1 cellular context compared by ENCODE assay signal in genomic region chr5:172481011-172481410, GRCh38.
TF ChIP-seq lines count a peak whose summit lies in the region.

No MANE protein-coding gene starts in this region.

TF ChIP-seq in HepG2, 621 proteins besides CTCF, POLR2A, EP300 and RAD21 (continued from another document):
- TF ChIP-seq ZFX (CRISPR knock-in tag; IDR thresholded peaks at IDR 0.05; ENCODE audit: low read depth) (peak; percentile 40; the same call in 1 of the 2 replicates), PHF8 (CRISPR knock-in tag; IDR thresholded peaks at IDR 0.05) (no peak), KMT2A (CRISPR knock-in tag; IDR thresholded peaks at IDR 0.05) (no peak), POLR2AphosphoS5 (IDR thresholded peaks at IDR 0.05; ENCODE audit: low read depth, low read length) (no peak), ZBTB20 (CRISPR knock-in tag; IDR thresholded peaks at IDR 0.05; ENCODE audit: borderline replicate concordance, low read depth) (no peak), ZSCAN20 (CRISPR knock-in tag; IDR thresholded peaks at IDR 0.05; ENCODE audit: borderline replicate concordance) (no peak), ZC3H4 (CRISPR knock-in tag; IDR thresholded peaks at IDR 0.05; ENCODE audit: borderline replicate concordance) (no peak), TP53 (CRISPR knock-in tag; conservative IDR thresholded peaks at IDR 0.05) (no peak), EHMT2 (IDR thresholded peaks at IDR 0.05; ENCODE audit: borderline replicate concordance, low read depth, low read length) (no peak), FOXM1 (CRISPR knock-in tag; IDR thresholded peaks at IDR 0.05) (no peak), HNF4A (CRISPR knock-in tag; IDR thresholded peaks at IDR 0.05) (peak; percentile 34; the same call in 1 of the 2 replicates), ZNF747 (CRISPR knock-in tag; IDR thresholded peaks at IDR 0.05; ENCODE audit: borderline replicate concordance) (no peak), TBX3 (IDR thresholded peaks at IDR 0.05; ENCODE audit: borderline replicate concordance) (no peak), ZNF572 (CRISPR knock-in tag; IDR thresholded peaks at IDR 0.05) (no peak), ZNF891 (CRISPR knock-in tag; IDR thresholded peaks at IDR 0.05) (no peak), RBM22 (optimal IDR thresholded peaks at IDR 0.05; ENCODE audit: low read length) (no peak), FLYWCH1 (CRISPR knock-in tag; IDR thresholded peaks at IDR 0.05) (no peak), ESRRA (CRISPR knock-in tag; IDR thresholded peaks at IDR 0.05; ENCODE audit: low read depth) (0 out of 2 replicates have a peak, but pooled peaks have one; percentile 13), JUN (CRISPR knock-in tag; IDR thresholded peaks at IDR 0.05) (no peak), SMAD3 (CRISPR knock-in tag; IDR thresholded peaks at IDR 0.05) (no peak), ZBTB46 (CRISPR knock-in tag; IDR thresholded peaks at IDR 0.05; ENCODE audit: borderline replicate concordance) (no peak), SUZ12 (IDR thresholded peaks at IDR 0.05; ENCODE audit: low read depth, low read length) (no peak), ZBTB7B (CRISPR knock-in tag; IDR thresholded peaks at IDR 0.05) (no peak)
- TF ChIP-seq, protein P1, sequence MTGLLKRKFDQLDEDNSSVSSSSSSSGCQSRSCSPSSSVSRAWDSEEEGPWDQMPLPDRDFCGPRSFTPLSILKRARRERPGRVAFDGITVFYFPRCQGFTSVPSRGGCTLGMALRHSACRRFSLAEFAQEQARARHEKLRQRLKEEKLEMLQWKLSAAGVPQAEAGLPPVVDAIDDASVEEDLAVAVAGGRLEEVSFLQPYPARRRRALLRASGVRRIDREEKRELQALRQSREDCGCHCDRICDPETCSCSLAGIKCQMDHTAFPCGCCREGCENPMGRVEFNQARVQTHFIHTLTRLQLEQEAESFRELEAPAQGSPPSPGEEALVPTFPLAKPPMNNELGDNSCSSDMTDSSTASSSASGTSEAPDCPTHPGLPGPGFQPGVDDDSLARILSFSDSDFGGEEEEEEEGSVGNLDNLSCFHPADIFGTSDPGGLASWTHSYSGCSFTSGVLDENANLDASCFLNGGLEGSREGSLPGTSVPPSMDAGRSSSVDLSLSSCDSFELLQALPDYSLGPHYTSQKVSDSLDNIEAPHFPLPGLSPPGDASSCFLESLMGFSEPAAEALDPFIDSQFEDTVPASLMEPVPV (CRISPR knock-in tag; IDR thresholded peaks at IDR 0.05) = no peak
- TF ChIP-seq, protein P2, sequence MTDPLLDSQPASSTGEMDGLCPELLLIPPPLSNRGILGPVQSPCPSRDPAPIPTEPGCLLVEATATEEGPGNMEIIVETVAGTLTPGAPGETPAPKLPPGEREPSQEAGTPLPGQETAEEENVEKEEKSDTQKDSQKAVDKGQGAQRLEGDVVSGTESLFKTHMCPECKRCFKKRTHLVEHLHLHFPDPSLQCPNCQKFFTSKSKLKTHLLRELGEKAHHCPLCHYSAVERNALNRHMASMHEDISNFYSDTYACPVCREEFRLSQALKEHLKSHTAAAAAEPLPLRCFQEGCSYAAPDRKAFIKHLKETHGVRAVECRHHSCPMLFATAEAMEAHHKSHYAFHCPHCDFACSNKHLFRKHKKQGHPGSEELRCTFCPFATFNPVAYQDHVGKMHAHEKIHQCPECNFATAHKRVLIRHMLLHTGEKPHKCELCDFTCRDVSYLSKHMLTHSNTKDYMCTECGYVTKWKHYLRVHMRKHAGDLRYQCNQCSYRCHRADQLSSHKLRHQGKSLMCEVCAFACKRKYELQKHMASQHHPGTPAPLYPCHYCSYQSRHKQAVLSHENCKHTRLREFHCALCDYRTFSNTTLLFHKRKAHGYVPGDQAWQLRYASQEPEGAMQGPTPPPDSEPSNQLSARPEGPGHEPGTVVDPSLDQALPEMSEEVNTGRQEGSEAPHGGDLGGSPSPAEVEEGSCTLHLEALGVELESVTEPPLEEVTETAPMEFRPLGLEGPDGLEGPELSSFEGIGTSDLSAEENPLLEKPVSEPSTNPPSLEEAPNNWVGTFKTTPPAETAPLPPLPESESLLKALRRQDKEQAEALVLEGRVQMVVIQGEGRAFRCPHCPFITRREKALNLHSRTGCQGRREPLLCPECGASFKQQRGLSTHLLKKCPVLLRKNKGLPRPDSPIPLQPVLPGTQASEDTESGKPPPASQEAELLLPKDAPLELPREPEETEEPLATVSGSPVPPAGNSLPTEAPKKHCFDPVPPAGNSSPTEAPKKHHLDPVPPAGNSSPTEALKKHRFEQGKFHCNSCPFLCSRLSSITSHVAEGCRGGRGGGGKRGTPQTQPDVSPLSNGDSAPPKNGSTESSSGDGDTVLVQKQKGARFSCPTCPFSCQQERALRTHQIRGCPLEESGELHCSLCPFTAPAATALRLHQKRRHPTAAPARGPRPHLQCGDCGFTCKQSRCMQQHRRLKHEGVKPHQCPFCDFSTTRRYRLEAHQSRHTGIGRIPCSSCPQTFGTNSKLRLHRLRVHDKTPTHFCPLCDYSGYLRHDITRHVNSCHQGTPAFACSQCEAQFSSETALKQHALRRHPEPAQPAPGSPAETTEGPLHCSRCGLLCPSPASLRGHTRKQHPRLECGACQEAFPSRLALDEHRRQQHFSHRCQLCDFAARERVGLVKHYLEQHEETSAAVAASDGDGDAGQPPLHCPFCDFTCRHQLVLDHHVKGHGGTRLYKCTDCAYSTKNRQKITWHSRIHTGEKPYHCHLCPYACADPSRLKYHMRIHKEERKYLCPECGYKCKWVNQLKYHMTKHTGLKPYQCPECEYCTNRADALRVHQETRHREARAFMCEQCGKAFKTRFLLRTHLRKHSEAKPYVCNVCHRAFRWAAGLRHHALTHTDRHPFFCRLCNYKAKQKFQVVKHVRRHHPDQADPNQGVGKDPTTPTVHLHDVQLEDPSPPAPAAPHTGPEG (CRISPR knock-in tag; IDR thresholded peaks at IDR 0.05) = no peak
